Comparison of ENCODE assay signal across 8 cellular contexts in the genomic region with DNA sequence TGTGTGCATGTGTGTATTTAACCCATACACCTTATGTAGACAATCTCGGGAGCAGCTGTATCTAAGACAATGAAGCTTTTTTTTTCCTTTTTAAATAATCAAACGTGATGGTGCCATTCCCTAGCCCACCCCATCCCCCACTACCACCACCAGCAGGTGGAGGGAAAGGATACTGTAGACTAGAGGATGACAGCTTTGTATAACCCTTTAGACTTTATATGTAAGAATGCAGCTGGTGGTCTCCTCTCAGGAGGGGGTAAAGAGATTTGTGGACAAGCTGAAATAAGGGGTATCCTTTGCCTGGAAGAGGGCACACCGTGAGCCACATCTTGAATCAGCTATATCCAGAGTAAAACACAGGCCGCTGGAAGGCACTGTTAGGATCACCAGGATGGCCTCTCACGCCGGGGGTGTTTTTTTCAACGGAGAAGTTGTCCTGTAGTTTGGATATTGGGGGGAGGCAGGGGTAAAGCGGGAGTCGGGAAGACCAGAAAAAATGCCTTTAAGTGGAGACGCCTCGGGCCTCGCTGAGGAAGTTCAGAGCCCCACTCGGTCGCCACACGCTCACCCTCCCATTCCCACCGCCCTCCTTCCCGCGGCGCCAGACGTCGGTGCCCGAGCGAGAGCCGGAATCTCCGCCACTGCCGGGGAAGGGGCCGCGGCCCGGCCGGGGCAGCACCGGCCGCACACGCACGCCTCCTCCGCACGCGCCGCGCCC. TPM values are rescaled to one million over a fixed set of nuclear protein-coding genes. Genes with fewer than 3 reads are reported as not detected.
DNase-seq lines count a peak whose midpoint lies in the region; ATAC-seq, FAIRE-seq and TF ChIP-seq lines count a peak whose summit lies in the region.

No MANE protein-coding gene starts in this region.

- H3K4me3 Mint-ChIP-seq in natural killer cell, result peak overlapping the region; percentile 93

- H3K4me2 ChIP-seq in A549, result peak overlapping the region; percentile 90

- no peak for TF ChIP-seq RAD21 in A549 (conservative IDR thresholded peaks at IDR 0.05 in 1 of 2, IDR thresholded peaks at IDR 0.05 in 1 of 2)

- no peak for FAIRE-seq in A549 (lab: Jason Lieb, UNC)

- CTCF ChIA-PET in A549 (lab: Yijun Ruan, JAX), result interaction anchor here (1.2 to 1.4 kb wide), 2 partner anchors 9 to 15 kb away, joined by 4 to 5 read pairs; no protein-coding TSS in a partner anchor

- H3K4me1 Mint-ChIP-seq in natural killer cell, result peaks cover 67 to 75% of the 10 kb centered on the region in 2 donors

- POLR2A ChIA-PET in A549 (lab: Yijun Ruan, JAX), result interaction anchor here (0.6 to 0.7 kb wide), 2 partner anchors 10 to 79 kb away, joined by 3 to 5 read pairs; no protein-coding TSS in a partner anchor

- peaks cover 43% of the 10 kb centered on the region; the same call in 2 of the 3 replicates for H3K4me1 ChIP-seq in A549

- H3K9me3 ChIP-seq in A549, result no peaks in the 10 kb centered on the region

- H3K9me3 Mint-ChIP-seq in natural killer cell, result no peaks in the 10 kb centered on the region

- WGBS in A549 (ENCODE audit: missing lambda C conversion rate), result 2% methylated on average over 10 of the region's 39 CpGs

- no peak for TF ChIP-seq EP300 in A549 (IDR thresholded peaks at IDR 0.05)

- H3K27me3 Mint-ChIP-seq in natural killer cell (ENCODE audit: low read depth in 2 of 2), result no peaks in the 10 kb centered on the region

- intact Hi-C loops in natural killer cell (cut with micrococcal nuclease), result loop anchor here (2.0 kb wide), 2 partner anchors 116 to 166 kb away; partner anchors contain the start of genes IFT80, SMC4 and TRIM59

- TF ChIP-seq CTCF in A549 (IDR thresholded peaks at IDR 0.05) (no peak), GM12875 (IDR thresholded peaks at IDR 0.05; ENCODE audit: borderline replicate concordance, insufficient read depth, low read depth, low read length) (no peak), natural killer cell (IDR thresholded peaks at IDR 0.05) (no peak)

- DNase-seq in A549 (ENCODE audit: low read depth in 1 of 2, low spot score in 1 of 2), result peak; percentile 12 to 32
- DNase-seq in RPMI7951 (ENCODE audit: low read depth), result peak; percentile 28
- DNase-seq in effector CD4-positive, alpha-beta T cell, result peak; percentile 10
- no peak for DNase-seq in natural killer cell
- no peak for DNase-seq in NOMO-1 treated with DMSO at 0.1 percent for 48 hours (lab: John Stamatoyannopoulos, UW; ENCODE audit: unreplicated experiment)

- H3K27ac Mint-ChIP-seq in natural killer cell, result peak overlapping the region; percentile 91 to 99

- no peaks in the 10 kb centered on the region for H3K36me3 Mint-ChIP-seq in natural killer cell

- TF ChIP-seq POLR2A in A549 (IDR thresholded peaks at IDR 0.05; ENCODE audit: low read length), result no peak

- peak in 1 of 2 experiments; percentile 4; a peak in 1 of 6 replicates for ATAC-seq in A549
- ATAC-seq in natural killer cell, result no peak
- no peak for ATAC-seq in GM18498 (IDR thresholded peaks at IDR 0.05; ENCODE audit: unreplicated experiment)
- ATAC-seq in GM19452 (IDR thresholded peaks at IDR 0.05; ENCODE audit: unreplicated experiment), result no peak

- H3K4me3 ChIP-seq in A549 (peak overlapping the region; percentile 85), GM12875 (ENCODE audit: low read depth, low read length) (peak overlapping the region; percentile 97)

- H3K27ac ChIP-seq in A549, result peak overlapping the region; percentile 98

TF ChIP-seq in A549, 52 proteins besides CTCF, POLR2A, EP300 and RAD21:
- TF ChIP-seq BCL3 (IDR thresholded peaks at IDR 0.05), result no peak
- TF ChIP-seq ZSCAN20 (CRISPR knock-in tag; IDR thresholded peaks at IDR 0.05), result no peak
- TF ChIP-seq HES2 (IDR thresholded peaks at IDR 0.05), result no peak
- no peak for TF ChIP-seq ZNF302 (CRISPR knock-in tag; IDR thresholded peaks at IDR 0.05)
- TF ChIP-seq MAFK (IDR thresholded peaks at IDR 0.05; ENCODE audit: partially characterized antibody), result no peak
- TF ChIP-seq, protein P1, sequence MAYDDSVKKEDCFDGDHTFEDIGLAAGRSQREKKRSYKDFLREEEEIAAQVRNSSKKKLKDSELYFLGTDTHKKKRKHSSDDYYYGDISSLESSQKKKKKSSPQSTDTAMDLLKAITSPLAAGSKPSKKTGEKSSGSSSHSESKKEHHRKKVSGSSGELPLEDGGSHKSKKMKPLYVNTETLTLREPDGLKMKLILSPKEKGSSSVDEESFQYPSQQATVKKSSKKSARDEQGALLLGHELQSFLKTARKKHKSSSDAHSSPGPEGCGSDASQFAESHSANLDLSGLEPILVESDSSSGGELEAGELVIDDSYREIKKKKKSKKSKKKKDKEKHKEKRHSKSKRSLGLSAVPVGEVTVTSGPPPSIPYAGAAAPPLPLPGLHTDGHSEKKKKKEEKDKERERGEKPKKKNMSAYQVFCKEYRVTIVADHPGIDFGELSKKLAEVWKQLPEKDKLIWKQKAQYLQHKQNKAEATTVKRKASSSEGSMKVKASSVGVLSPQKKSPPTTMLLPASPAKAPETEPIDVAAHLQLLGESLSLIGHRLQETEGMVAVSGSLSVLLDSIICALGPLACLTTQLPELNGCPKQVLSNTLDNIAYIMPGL (CRISPR knock-in tag; IDR thresholded peaks at IDR 0.05; ENCODE audit: borderline replicate concordance), result no peak
- no peak for TF ChIP-seq GATA3 (IDR thresholded peaks at IDR 0.05; ENCODE audit: borderline replicate concordance)
- TF ChIP-seq, protein P2, sequence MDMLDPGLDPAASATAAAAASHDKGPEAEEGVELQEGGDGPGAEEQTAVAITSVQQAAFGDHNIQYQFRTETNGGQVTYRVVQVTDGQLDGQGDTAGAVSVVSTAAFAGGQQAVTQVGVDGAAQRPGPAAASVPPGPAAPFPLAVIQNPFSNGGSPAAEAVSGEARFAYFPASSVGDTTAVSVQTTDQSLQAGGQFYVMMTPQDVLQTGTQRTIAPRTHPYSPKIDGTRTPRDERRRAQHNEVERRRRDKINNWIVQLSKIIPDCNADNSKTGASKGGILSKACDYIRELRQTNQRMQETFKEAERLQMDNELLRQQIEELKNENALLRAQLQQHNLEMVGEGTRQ (IDR thresholded peaks at IDR 0.05), result no peak
- no peak for TF ChIP-seq RNF2 (IDR thresholded peaks at IDR 0.05; ENCODE audit: borderline replicate concordance, low read depth)
- TF ChIP-seq MAX (IDR thresholded peaks at IDR 0.05), result no peak
- TF ChIP-seq KDM5A (IDR thresholded peaks at IDR 0.05), result no peak
- no peak for TF ChIP-seq NR3C1 (IDR thresholded peaks at IDR 0.05)
- no peak for TF ChIP-seq CBX2 (IDR thresholded peaks at IDR 0.05; ENCODE audit: borderline replicate concordance, low read depth)
- no peak for TF ChIP-seq HEYL (CRISPR knock-in tag; IDR thresholded peaks at IDR 0.05)
- TF ChIP-seq ATOH8 (CRISPR knock-in tag; IDR thresholded peaks at IDR 0.05; ENCODE audit: low read depth), result no peak
TF ChIP-seq in A549: peak in this region for 0.

RNA-seq across cellular contexts. Expression of gene KPNA4, which starts 1.0 kb away (rescaled TPM):
- polyA plus RNA-seq in A549 (2011; rRNA removed) (31.8 and 36.5 TPM in 2 replicates), A549 (2017; fragmentation: RNase III; extraction: RNeasy Plus Mini Kit Qiagen cat#74134 plus additional on column Dnase treatment) (35.0 to 41.1 TPM (median 37.6 TPM) in 3 replicates)
- 8.1 and 9.0 TPM in 2 replicates for polyA plus RNA-seq in A549 (2012; cell fraction: cytosol; rRNA removed)
- polyA plus RNA-seq in A549 (2012; cell fraction: nucleus; rRNA removed), result 4.3 and 6.1 TPM in 2 replicates
- polyA minus RNA-seq in A549 (2011; rRNA and poly(A)+ RNA removed), result 39.1 and 46.3 TPM in 2 replicates
- total RNA-seq in RPMI7951 (2014; rRNA removed; shearing (Covaris generic)), result 22.3 and 27.8 TPM in 2 replicates
- total RNA-seq in natural killer cell, result 10 to 100 TPM; 69.1 to 81.7 (median 74.1) TPM

Comparison
In these comparisons a context has a peak if more than half of its experiments do, and no peak if none do; other contexts are left out.
1. DNase-seq: peak in A549 (2 of 2), RPMI7951 (single experiment) and effector CD4-positive, alpha-beta T cell (single experiment); none in natural killer cell (single experiment) and NOMO-1 treated with DMSO at 0.1 percent for 48 hours (single experiment).